Comparison of ENCODE assay signal across 8 cellular contexts in the genomic region with DNA sequence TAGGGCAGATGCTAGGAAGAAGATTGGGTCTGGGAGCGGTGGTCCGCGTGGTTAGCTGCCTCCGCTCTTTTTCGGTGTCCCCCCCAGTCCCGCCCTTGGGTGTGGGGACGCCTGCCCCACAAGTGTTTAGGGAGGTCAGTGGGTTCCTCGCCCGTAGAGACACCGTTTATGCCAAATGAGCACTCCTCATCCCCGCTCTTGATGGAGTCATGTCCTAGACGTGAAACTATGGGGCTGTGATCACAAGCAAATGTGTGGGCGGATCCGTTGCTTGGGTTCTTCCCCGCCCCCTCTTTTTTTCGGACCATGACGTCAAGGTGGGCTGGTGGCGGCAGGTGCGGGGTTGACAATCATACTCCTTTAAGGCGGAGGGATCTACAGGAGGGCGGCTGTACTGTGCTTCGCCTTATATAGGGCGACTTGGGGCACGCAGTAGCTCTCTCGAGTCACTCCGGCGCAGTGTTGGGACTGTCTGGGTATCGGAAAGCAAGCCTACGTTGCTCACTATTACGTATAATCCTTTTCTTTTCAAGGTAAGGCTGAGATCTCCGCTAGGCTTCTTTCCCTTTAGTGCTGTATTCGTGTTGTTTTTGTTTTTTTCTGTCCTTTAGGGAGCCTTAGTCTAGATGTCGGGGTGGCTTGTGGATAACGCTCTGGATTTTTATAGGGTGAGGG. TPM values are rescaled to one million over a fixed set of nuclear protein-coding genes. Genes with fewer than 3 reads are reported as not detected.
DNase-seq lines count a peak whose midpoint lies in the region; ATAC-seq and TF ChIP-seq lines count a peak whose summit lies in the region.

A gene (plus strand): TSS at position 439 of the 675 bp plus-strand sequence. CDS start 1,529 bp downstream, outside the sequence.

- TF ChIP-seq EP300 in esophagus muscularis mucosa (IDR thresholded peaks at IDR 0.05): no peak

- intact Hi-C loops in esophagus muscularis mucosa (cut with DNase I): no loop called here

- peak; percentile 99 for TF ChIP-seq POLR2A in esophagus muscularis mucosa (IDR thresholded peaks at IDR 0.05; ENCODE audit: low read depth)

- peaks cover 30 to 36% (median 34%) of the 10 kb centered on the region in 4 donors for H3K36me3 ChIP-seq in esophagus muscularis mucosa

- 1% methylated on average over 30 of the region's 34 CpGs for WGBS in esophagus muscularis mucosa

- peaks cover 27 to 48% (median 42%) of the 10 kb centered on the region in 4 donors for H3K4me1 ChIP-seq in esophagus muscularis mucosa

- no peaks in the 10 kb centered on the region for H3K27me3 ChIP-seq in esophagus muscularis mucosa

- peak; percentile 56 for ATAC-seq in GM21737 (IDR thresholded peaks at IDR 0.05; ENCODE audit: unreplicated experiment)

- H3K9me3 ChIP-seq in esophagus muscularis mucosa: no peaks in the 10 kb centered on the region

- peak within 1 kb of the TSS; percentile 95 to 99 (median 98) for H3K27ac ChIP-seq in esophagus muscularis mucosa (replicated peaks in 1 of 4)

- H3K4me3 ChIP-seq in esophagus muscularis mucosa: peak within 1 kb of the TSS; percentile 73 to 100 (median 94)

- TF ChIP-seq CTCF in esophagus muscularis mucosa (IDR thresholded peaks at IDR 0.05): no peak

- peak; percentile 97 for DNase-seq in DMS79 treated with DMSO at 0.1 percent for 48 hours (lab: John Stamatoyannopoulos, UW)
- peak; percentile 91 for DNase-seq in KG1 (lab: John Stamatoyannopoulos, UW)
- DNase-seq in activated T-cell treated with anti-CD3 and anti-CD28 coated beads, Interleukin-2, amount 50 U/mL, for 48 hours: peak; percentile 97 to 98
- DNase-seq in esophagus muscularis mucosa (ENCODE audit: extremely low spot score): peak; percentile 99
- DNase-seq in myocyte (ENCODE audit: low read depth): peak; percentile 98
- DNase-seq in stimulated activated CD8-positive, alpha-beta memory T cell treated with anti-CD3 and anti-CD28 coated beads, Interleukin-7, amount 100 ng/mL, for 4 hours (ENCODE audit: low read depth in 2 of 2): peak; percentile 96 to 99

TF ChIP-seq in PFSK-1, 5 proteins besides CTCF, POLR2A, EP300 and RAD21:
- TF ChIP-seq TAF1 (IDR thresholded peaks at IDR 0.05; ENCODE audit: borderline replicate concordance, insufficient read depth, low read length): peak; percentile 100
- TF ChIP-seq, protein P1, sequence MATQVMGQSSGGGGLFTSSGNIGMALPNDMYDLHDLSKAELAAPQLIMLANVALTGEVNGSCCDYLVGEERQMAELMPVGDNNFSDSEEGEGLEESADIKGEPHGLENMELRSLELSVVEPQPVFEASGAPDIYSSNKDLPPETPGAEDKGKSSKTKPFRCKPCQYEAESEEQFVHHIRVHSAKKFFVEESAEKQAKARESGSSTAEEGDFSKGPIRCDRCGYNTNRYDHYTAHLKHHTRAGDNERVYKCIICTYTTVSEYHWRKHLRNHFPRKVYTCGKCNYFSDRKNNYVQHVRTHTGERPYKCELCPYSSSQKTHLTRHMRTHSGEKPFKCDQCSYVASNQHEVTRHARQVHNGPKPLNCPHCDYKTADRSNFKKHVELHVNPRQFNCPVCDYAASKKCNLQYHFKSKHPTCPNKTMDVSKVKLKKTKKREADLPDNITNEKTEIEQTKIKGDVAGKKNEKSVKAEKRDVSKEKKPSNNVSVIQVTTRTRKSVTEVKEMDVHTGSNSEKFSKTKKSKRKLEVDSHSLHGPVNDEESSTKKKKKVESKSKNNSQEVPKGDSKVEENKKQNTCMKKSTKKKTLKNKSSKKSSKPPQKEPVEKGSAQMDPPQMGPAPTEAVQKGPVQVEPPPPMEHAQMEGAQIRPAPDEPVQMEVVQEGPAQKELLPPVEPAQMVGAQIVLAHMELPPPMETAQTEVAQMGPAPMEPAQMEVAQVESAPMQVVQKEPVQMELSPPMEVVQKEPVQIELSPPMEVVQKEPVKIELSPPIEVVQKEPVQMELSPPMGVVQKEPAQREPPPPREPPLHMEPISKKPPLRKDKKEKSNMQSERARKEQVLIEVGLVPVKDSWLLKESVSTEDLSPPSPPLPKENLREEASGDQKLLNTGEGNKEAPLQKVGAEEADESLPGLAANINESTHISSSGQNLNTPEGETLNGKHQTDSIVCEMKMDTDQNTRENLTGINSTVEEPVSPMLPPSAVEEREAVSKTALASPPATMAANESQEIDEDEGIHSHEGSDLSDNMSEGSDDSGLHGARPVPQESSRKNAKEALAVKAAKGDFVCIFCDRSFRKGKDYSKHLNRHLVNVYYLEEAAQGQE (IDR thresholded peaks at IDR 0.05; ENCODE audit: insufficient read depth in 1 of 2, low read depth in 2 of 2, low read length in 2 of 2): peak; percentile 46 to 80; a peak in 3 of 4 replicates
- TF ChIP-seq FOXP2 (optimal IDR thresholded peaks at IDR 0.05; ENCODE audit: borderline replicate concordance, extremely low read depth, extremely low read length, insufficient read depth): no peak
- TF ChIP-seq SIN3A (IDR thresholded peaks at IDR 0.05; ENCODE audit: borderline replicate concordance, insufficient read depth, low read length): peak; percentile 93; the same call in 1 of the 2 replicates
- peak; percentile 100 for TF ChIP-seq POLR2AphosphoS5 (IDR thresholded peaks at IDR 0.05; ENCODE audit: low read depth, low read length)

RNA-seq across cellular contexts. Expression of the gene that starts here (rescaled TPM):
- polyA plus RNA-seq in PFSK-1 (2012; ENCODE audit: insufficient read length, low read depth): 773 TPM
- total RNA-seq in esophagus muscularis mucosa (100 to 1,000 TPM; 356 to 729 (median 499) TPM), myocyte (1,588 and 1,639 TPM in 2 replicates)
- polyA plus RNA-seq in myocyte (2012): 942 TPM

Comparison
In these comparisons a context has a peak if more than half of its experiments do, and no peak if none do; other contexts are left out.
1. Peak in every context shown above with its lines: DNase-seq, ATAC-seq, H3K4me3 ChIP-seq and H3K27ac ChIP-seq.